In the genomic region with DNA sequence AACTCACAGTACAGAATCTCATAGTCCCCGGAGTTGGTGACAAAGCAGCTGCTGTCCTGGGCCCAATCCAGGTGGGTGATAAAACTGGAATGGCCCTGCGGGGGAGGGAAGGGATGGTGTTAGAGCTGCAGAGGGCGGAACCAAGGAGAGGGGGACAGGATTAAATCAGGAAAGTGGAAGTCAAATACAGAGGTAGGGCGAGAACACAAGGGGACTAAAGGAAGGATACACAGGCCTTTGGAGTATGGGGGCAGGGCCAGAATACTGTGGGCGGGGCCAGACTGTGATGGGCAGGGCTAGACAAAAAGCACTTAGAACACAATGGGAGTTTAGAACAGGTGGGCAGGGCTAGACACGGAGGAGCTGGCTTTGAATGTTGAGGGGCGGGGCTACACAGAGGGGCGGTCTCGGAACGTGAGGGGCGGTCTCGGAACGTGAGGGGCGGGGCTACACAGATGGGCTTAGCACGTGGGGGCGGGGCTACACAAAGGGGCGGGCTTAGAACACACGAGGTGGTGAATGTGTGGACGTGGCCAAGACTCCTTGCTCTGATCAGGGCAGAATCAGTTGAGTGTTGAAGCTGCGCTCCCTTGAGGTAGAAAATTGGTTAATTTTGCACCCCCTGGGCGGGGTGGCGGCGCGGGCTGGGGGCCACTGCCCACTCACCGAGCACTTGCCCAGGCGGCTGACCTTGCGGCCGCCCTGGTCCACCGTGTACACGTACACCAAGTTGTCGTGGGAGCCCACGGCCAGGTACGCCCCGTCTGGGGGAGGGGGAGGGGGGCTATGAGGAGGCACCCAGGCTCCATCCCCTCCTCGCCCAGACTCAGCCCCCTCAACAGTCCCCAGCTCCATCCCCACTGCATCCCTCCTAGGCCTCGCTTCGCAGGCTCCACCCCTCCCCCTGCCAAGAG, we compare ENCODE assay signal across 8 cellular contexts.
DNase-seq lines count a peak whose midpoint lies in the region; ATAC-seq and TF ChIP-seq lines count a peak whose summit lies in the region.

No MANE protein-coding gene starts in this region.

- peaks cover 43 to 66% of the 10 kb centered on the region in 2 experiments; a peak in 2 of 3 replicates for H3K36me3 ChIP-seq in HEK293 (ENCODE audit: control insufficient read depth in 2 of 2, insufficient read depth in 1 of 2, low read length in 2 of 2)
- peaks cover 32 to 41% of the 10 kb centered on the region in 2 donors for H3K36me3 ChIP-seq in mucosa of rectum (ENCODE audit: control insufficient read depth in 2 of 2, insufficient read depth in 2 of 2, low read length in 2 of 2)

- CTCF ChIA-PET in HEK293 (lab: Yijun Ruan, JAX) = interaction anchor here (0.5 to 8.9 kb wide), 9 partner anchors 9 to 179 kb away, joined by 3 to 102 read pairs (median 4); a partner anchor contains a TSS

- H3K4me3 Mint-ChIP-seq in stimulated activated naive B cell treated with anti-CD40 and anti-IgM and Interleukin-4, amounts not matched to agents 10 μg/mL and 1 μg/mL and 100 μg/mL, for 72 hours = no peak overlapping the region

- H3K4me1 Mint-ChIP-seq in stimulated activated naive B cell treated with anti-CD40 and anti-IgM and Interleukin-4, amounts not matched to agents 10 μg/mL and 1 μg/mL and 100 μg/mL, for 72 hours = peaks cover 12 to 19% of the 10 kb centered on the region in 2 donors

- peaks cover 0 to 2% of the 10 kb centered on the region in 2 donors for H3K9me3 Mint-ChIP-seq in stimulated activated naive B cell treated with anti-CD40 and anti-IgM and Interleukin-4, amounts not matched to agents 10 μg/mL and 1 μg/mL and 100 μg/mL, for 72 hours

- ATAC-seq in stimulated activated naive B cell treated with anti-CD40 and anti-IgM and Interleukin-4, amounts not matched to agents 10 μg/mL and 1 μg/mL and 100 μg/mL, for 72 hours (replicated peaks) = peak; percentile 77 to 86
- no peak for ATAC-seq in GM21360 (IDR thresholded peaks at IDR 0.05; ENCODE audit: unreplicated experiment)

- peak overlapping the region; percentile 56 for H3K27ac ChIP-seq in C4-2B
- peak overlapping the region; percentile 56; the same call in 1 of the 2 replicates for H3K27ac ChIP-seq in HEK293 (ENCODE audit: extremely low read depth, low read depth, low read length)
- peak overlapping the region; percentile 98 for H3K27ac ChIP-seq in epithelial cell of prostate
- H3K27ac ChIP-seq in mucosa of rectum (ENCODE audit: low read depth in 2 of 2, low read length in 2 of 2) = peak overlapping the region; percentile 72 to 78

- POLR2A ChIA-PET in HEK293 (lab: Yijun Ruan, JAX) = interaction anchor here (0.5 to 2.3 kb wide), 12 partner anchors 11 to 347 kb away, joined by 3 to 19 read pairs (median 4); a partner anchor contains a TSS

- DNase-seq in NOMO-1 treated with DMSO at 0.1 percent for 48 hours (lab: John Stamatoyannopoulos, UW; ENCODE audit: unreplicated experiment) = peak; percentile 61
- peak; percentile 25 for DNase-seq in activated CD8-positive, alpha-beta memory T cell treated with anti-CD3 and anti-CD28 coated beads, Interleukin-2, amount 50 U/mL, for 1 hour (ENCODE audit: extremely low read depth)
- no peak for DNase-seq in epithelial cell of prostate (ENCODE audit: low read depth, low spot score)
- DNase-seq in stimulated activated naive B cell treated with anti-CD40 and anti-IgM and Interleukin-4, amounts not matched to agents 10 μg/mL and 1 μg/mL and 100 μg/mL, for 72 hours = peak; percentile 58

- H3K36me3 Mint-ChIP-seq in stimulated activated naive B cell treated with anti-CD40 and anti-IgM and Interleukin-4, amounts not matched to agents 10 μg/mL and 1 μg/mL and 100 μg/mL, for 72 hours = peaks cover 53 to 66% of the 10 kb centered on the region in 2 donors

- H3K9me3 ChIP-seq in HEK293 (ENCODE audit: control insufficient read depth, insufficient read depth, low read depth, low read length) (no peaks in the 10 kb centered on the region), mucosa of rectum (ENCODE audit: control insufficient read depth in 2 of 2, low read length in 2 of 2) (no peaks in the 10 kb centered on the region)

- H3K27ac Mint-ChIP-seq in stimulated activated naive B cell treated with anti-CD40 and anti-IgM and Interleukin-4, amounts not matched to agents 10 μg/mL and 1 μg/mL and 100 μg/mL, for 72 hours = no peak overlapping the region

- TF ChIP-seq CTCF in C4-2B (conservative IDR thresholded peaks at IDR 0.05) = no peak
- no peak for TF ChIP-seq CTCF in HEK293 (tag by site-specific recombination; IDR thresholded peaks at IDR 0.05)

- H3K9ac ChIP-seq in mucosa of rectum (ENCODE audit: low read depth in 1 of 2, low read length in 2 of 2) = peak overlapping the region; percentile 20 to 57

- H3K27me3 Mint-ChIP-seq in stimulated activated naive B cell treated with anti-CD40 and anti-IgM and Interleukin-4, amounts not matched to agents 10 μg/mL and 1 μg/mL and 100 μg/mL, for 72 hours = no peaks in the 10 kb centered on the region

- no peaks in the 10 kb centered on the region for H3K27me3 ChIP-seq in mucosa of rectum (ENCODE audit: control insufficient read depth in 2 of 2, insufficient read depth in 2 of 2, low read length in 2 of 2)

- H3K4me1 ChIP-seq in HEK293 (ENCODE audit: control insufficient read depth, insufficient read depth, low read length) (peaks cover 13% of the 10 kb centered on the region), mucosa of rectum (ENCODE audit: control insufficient read depth in 2 of 2, insufficient read depth in 2 of 2, low read length in 2 of 2) (peaks cover 16 to 23% of the 10 kb centered on the region in 2 donors)

- H3K4me3 ChIP-seq in HEK293 (ENCODE audit: low read depth, low read length) (no peak overlapping the region), mucosa of rectum (ENCODE audit: low read length in 2 of 2) (peak overlapping the region; percentile 6 to 45)

TF ChIP-seq in HEK293, 187 proteins besides CTCF, POLR2A, EP300 and RAD21 (continues in another document):
- TF ChIP-seq ZNF324 (tag by site-specific recombination; IDR thresholded peaks at IDR 0.05) (0 out of 2 replicates have a peak, but pooled peaks have one; percentile 35), IKZF3 (tag by site-specific recombination; IDR thresholded peaks at IDR 0.05) (peak; percentile 59; the same call in 1 of the 2 replicates), ZBTB17 (tag by site-specific recombination; IDR thresholded peaks at IDR 0.05) (peak; percentile 64; the same call in 1 of the 2 replicates), WT1 (tag by site-specific recombination; IDR thresholded peaks at IDR 0.05) (no peak), SCRT2 (tag by site-specific recombination; IDR thresholded peaks at IDR 0.05) (peak; percentile 95), SP3 (tag by site-specific recombination; IDR thresholded peaks at IDR 0.05) (peak; percentile 88), ZXDB (tag by site-specific recombination; IDR thresholded peaks at IDR 0.05) (peak; percentile 59; the same call in 1 of the 2 replicates), ZNF184 (tag by site-specific recombination; IDR thresholded peaks at IDR 0.05) (no peak), SP2 (tag by site-specific recombination; IDR thresholded peaks at IDR 0.05) (peak; percentile 86), ZNF433 (tag by site-specific recombination; IDR thresholded peaks at IDR 0.05; ENCODE audit: low read depth) (no peak), ZNF510 (tag by site-specific recombination; IDR thresholded peaks at IDR 0.05; ENCODE audit: insufficient replicate concordance) (no peak), KLF9 (tag by site-specific recombination; IDR thresholded peaks at IDR 0.05; ENCODE audit: low read depth) (peak; percentile 75), ZNF501 (tag by site-specific recombination; IDR thresholded peaks at IDR 0.05) (0 out of 2 replicates have a peak, but pooled peaks have one; percentile 36), ZNF2 (tag by site-specific recombination; IDR thresholded peaks at IDR 0.05) (no peak)
- TF ChIP-seq, protein P1, sequence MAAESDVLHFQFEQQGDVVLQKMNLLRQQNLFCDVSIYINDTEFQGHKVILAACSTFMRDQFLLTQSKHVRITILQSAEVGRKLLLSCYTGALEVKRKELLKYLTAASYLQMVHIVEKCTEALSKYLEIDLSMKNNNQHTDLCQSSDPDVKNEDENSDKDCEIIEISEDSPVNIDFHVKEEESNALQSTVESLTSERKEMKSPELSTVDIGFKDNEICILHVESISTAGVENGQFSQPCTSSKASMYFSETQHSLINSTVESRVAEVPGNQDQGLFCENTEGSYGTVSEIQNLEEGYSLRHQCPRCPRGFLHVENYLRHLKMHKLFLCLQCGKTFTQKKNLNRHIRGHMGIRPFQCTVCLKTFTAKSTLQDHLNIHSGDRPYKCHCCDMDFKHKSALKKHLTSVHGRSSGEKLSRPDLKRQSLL (tag by site-specific recombination; IDR thresholded peaks at IDR 0.05) = 0 out of 2 replicates have a peak, but pooled peaks have one; percentile 18
- TF ChIP-seq, protein P2, sequence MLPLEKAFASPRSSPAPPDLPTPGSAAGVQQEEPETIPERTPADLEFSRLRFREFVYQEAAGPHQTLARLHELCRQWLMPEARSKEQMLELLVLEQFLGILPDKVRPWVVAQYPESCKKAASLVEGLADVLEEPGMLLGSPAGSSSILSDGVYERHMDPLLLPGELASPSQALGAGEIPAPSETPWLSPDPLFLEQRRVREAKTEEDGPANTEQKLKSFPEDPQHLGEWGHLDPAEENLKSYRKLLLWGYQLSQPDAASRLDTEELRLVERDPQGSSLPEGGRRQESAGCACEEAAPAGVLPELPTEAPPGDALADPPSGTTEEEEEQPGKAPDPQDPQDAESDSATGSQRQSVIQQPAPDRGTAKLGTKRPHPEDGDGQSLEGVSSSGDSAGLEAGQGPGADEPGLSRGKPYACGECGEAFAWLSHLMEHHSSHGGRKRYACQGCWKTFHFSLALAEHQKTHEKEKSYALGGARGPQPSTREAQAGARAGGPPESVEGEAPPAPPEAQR (tag by site-specific recombination; IDR thresholded peaks at IDR 0.05) = no peak
- TF ChIP-seq, protein P3, sequence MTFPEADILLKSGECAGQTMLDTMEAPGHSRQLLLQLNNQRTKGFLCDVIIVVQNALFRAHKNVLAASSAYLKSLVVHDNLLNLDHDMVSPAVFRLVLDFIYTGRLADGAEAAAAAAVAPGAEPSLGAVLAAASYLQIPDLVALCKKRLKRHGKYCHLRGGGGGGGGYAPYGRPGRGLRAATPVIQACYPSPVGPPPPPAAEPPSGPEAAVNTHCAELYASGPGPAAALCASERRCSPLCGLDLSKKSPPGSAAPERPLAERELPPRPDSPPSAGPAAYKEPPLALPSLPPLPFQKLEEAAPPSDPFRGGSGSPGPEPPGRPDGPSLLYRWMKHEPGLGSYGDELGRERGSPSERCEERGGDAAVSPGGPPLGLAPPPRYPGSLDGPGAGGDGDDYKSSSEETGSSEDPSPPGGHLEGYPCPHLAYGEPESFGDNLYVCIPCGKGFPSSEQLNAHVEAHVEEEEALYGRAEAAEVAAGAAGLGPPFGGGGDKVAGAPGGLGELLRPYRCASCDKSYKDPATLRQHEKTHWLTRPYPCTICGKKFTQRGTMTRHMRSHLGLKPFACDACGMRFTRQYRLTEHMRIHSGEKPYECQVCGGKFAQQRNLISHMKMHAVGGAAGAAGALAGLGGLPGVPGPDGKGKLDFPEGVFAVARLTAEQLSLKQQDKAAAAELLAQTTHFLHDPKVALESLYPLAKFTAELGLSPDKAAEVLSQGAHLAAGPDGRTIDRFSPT (tag by site-specific recombination; IDR thresholded peaks at IDR 0.05) = no peak
